ENCODE assay signal across 9 cellular contexts in the genomic region with DNA sequence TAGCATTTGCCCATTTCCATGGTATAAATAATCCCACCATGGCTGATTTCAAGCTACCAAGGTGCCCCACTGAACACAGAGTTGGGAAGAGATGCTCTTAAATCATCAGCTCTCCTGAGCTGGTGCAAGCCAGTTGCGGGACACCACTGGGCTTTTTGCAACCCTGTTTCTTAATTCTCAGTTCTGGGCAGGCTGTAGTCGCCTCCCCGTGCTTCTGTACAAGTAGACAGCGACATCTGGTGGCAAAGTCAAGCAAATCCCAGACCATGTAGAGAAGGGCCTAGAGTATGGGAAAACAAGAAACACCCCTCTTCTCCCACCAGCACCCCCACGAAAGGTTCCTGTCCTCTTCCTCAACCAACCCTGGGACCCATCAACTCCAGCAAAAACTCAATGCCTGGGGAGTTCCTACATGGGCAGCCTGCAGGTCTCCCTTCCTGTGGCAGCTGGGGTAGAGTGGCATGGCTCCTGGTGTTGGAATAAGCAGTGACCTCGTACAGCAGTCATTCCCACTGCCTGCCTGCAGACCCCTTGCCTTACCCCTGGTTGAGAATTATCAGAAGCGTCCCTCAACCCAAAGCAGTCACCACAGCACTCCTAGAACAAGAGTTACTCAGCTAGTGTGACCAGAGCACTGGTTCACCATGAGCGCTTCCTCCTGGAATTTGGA.
DNase-seq lines count a peak whose midpoint lies in the region; ATAC-seq and TF ChIP-seq lines count a peak whose summit lies in the region.
"Had no signal": no experiment of that assay in that cellular context is flagged by ENCODE, and none has a peak within 500 bp of the region (broad histone marks: within the 10 kb centered on the region; RNA-seq: fewer than 3 reads in every experiment).

No MANE protein-coding gene starts in this region.

- CTCF ChIA-PET in T-cell (lab: Charles Lee): interaction anchor here (0.9 to 2.9 kb wide), 6 partner anchors 19 to 289 kb away, joined by 3 to 7 read pairs (median 4); no protein-coding TSS in a partner anchor

- H3K9me3 ChIP-seq in MG63 (no peaks in the 10 kb centered on the region), right cardiac atrium (ENCODE audit: control insufficient read depth, low read length) (peaks cover 1% of the 10 kb centered on the region), gastrocnemius medialis (no peaks in the 10 kb centered on the region)

- DNase-seq in EH (ENCODE audit: low read depth) (peak; percentile 65), MG63 (peak; percentile 35), T-cell (peak; percentile 16 to 70 (median 56)), anterior cingulate cortex (lab: John Stamatoyannopoulos, UW) (peak in 53 of 58 donors; percentile 8 to 77 (median 43)), right cardiac atrium (peak in 2 of 3 donors; percentile 61 to 77), gastrocnemius medialis (peak; percentile 23 to 28)

- WGBS in right cardiac atrium: 22% methylated on average over 8 of the region's 8 CpGs

- H3K27me3 ChIP-seq in MG63 (peaks cover 18% of the 10 kb centered on the region), right cardiac atrium (ENCODE audit: control insufficient read depth, insufficient read depth) (no peaks in the 10 kb centered on the region), gastrocnemius medialis (peaks cover 6 to 20% (median 9%) of the 10 kb centered on the region in 3 donors)

- no peaks in the 10 kb centered on the region for H3K36me3 Mint-ChIP-seq in T-cell

- peak; percentile 34 to 78 (median 65) for TF ChIP-seq CTCF in gastrocnemius medialis (IDR thresholded peaks at IDR 0.05 in 4 of 5, conservative IDR thresholded peaks at IDR 0.05 in 1 of 5)

- in situ Hi-C loops in gastrocnemius medialis (cut with MboI; ENCODE audit: low sequenced_read_pairs in 4 of 4): loop anchor here in 2 of 4 donors (10.0 to 25.0 kb wide), 3 partner anchors 331 to 494 kb away; no protein-coding TSS in a partner anchor

- H3K27me3 Mint-ChIP-seq in T-cell: peaks cover 36 to 40% of the 10 kb centered on the region in 2 donors

- peaks cover 0 to 3% (median 0%) of the 10 kb centered on the region in 3 donors for H3K9me3 Mint-ChIP-seq in T-cell
- H3K9me3 Mint-ChIP-seq: dendritic cell treated with granulocyte-macrophage colony-stimulating factor and Interleukin-4, amounts not matched to agents 40 ng/mL and 50 ng/mL, for 4 days had no signal

- no peak for TF ChIP-seq POLR2A in gastrocnemius medialis (IDR thresholded peaks at IDR 0.05)

- intact Hi-C loops in right cardiac atrium (cut with DNase I): loop anchor here in 3 of 4 donors (2.0 to 10.0 kb wide), 6 partner anchors 104 to 494 kb away; no protein-coding TSS in a partner anchor
- intact Hi-C loops in gastrocnemius medialis (cut with DNase I; ENCODE audit: low total_unique reads): loop anchor here (2.0 to 10.0 kb wide), 4 partner anchors 107 to 751 kb away; no protein-coding TSS in a partner anchor

- ATAC-seq in T-cell (replicated peaks in 1 of 4) (peak; percentile 76 to 88 (median 86)), right cardiac atrium (peak; percentile 78 to 84), gastrocnemius medialis (peak; percentile 81 to 82), GM18517 (IDR thresholded peaks at IDR 0.05; ENCODE audit: unreplicated experiment) (no peak), HG02763 (IDR thresholded peaks at IDR 0.05; ENCODE audit: unreplicated experiment) (no peak)

- H3K4me3 ChIP-seq in MG63 (no peak overlapping the region), right cardiac atrium (ENCODE audit: low read length) (no peak overlapping the region), gastrocnemius medialis (no peak overlapping the region)

- H3K27ac ChIP-seq in right cardiac atrium (ENCODE audit: low read length) (no peak overlapping the region), gastrocnemius medialis (no peak overlapping the region)

- H3K4me1 ChIP-seq in right cardiac atrium (ENCODE audit: control insufficient read depth, insufficient read depth, low read length): no peaks in the 10 kb centered on the region
- no peaks in the 10 kb centered on the region for H3K4me1 ChIP-seq in gastrocnemius medialis

- peaks cover 5 to 7% (median 7%) of the 10 kb centered on the region in 3 donors for H3K4me1 Mint-ChIP-seq in T-cell

- H3K4me3 Mint-ChIP-seq in T-cell: no peak overlapping the region
- H3K4me3 Mint-ChIP-seq: dendritic cell treated with granulocyte-macrophage colony-stimulating factor and Interleukin-4, amounts not matched to agents 40 ng/mL and 50 ng/mL, for 4 days had no signal

- POLR2A ChIA-PET in T-cell (lab: Charles Lee): no interaction called here

- H3K36me3 ChIP-seq in MG63: no peaks in the 10 kb centered on the region
- H3K36me3 ChIP-seq in gastrocnemius medialis: no peaks in the 10 kb centered on the region

- no peak overlapping the region for H3K27ac Mint-ChIP-seq in T-cell
- H3K27ac Mint-ChIP-seq: dendritic cell treated with granulocyte-macrophage colony-stimulating factor and Interleukin-4, amounts not matched to agents 40 ng/mL and 50 ng/mL, for 4 days had no signal

Comparison
In these comparisons a context has a peak if more than half of its experiments do, and no peak if none do; other contexts are left out.
1. ATAC-seq: peak in T-cell (4 of 4), right cardiac atrium (2 of 2) and gastrocnemius medialis (2 of 2); none in GM18517 (single experiment) and HG02763 (single experiment).
2. Peak in every context shown above with its lines, with median percentiles within 50 percentile points of each other: DNase-seq.